ENCODE assay signal across 16 cellular contexts in the genomic region with DNA sequence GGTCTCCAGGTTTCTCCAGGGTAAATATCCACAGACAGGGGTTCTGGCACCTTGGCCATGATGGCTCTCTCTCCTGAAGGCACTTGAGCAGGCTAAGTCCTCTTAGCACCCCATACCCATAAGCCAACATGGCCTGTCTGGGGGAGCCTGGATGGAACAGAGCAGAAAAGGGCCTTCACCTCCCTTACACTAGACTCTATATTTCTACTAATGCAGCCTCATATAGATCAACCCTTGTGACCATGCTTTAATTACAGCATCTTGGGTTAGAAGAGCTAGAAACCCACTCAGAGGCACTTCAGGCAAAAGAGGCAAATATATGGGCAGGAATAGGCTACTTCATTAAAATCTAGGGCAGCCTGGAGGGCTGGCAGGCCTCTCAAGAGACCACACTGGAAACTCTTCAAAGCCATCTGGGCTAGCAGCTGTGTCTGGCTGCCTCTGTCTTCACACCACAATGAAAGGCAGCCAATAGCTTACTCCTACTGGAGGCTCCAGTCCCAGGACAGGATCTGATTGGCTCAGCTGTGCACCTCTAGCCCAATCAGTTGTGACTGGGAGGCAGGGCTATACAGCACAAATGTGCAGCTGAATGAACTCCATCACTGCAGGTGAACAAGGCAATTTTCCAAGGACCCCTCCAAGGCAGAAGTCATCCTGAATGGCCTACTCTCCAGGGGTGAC. TPM values are rescaled to one million over a fixed set of nuclear protein-coding genes. Genes with fewer than 3 reads are reported as not detected.
DNase-seq lines count a peak whose midpoint lies in the region; TF ChIP-seq lines count a peak whose summit lies in the region.
"Had no signal": no experiment of that assay in that cellular context is flagged by ENCODE, and none has a peak within 500 bp of the region (broad histone marks: within the 10 kb centered on the region; RNA-seq: fewer than 3 reads in every experiment).

No MANE protein-coding gene starts in this region.

- peaks cover 44% of the 10 kb centered on the region for H3K4me1 Mint-ChIP-seq in activated CD4-positive, alpha-beta T cell treated with anti-CD3 and anti-CD28 coated beads, Interleukin-2, amount 10 ng/mL, durations not matched to agents 7 days and 5 days

- H3K9me3 Mint-ChIP-seq in activated CD4-positive, alpha-beta T cell treated with anti-CD3 and anti-CD28 coated beads, Interleukin-2, amount 10 ng/mL, durations not matched to agents 7 days and 5 days = no peaks in the 10 kb centered on the region
- H3K9me3 Mint-ChIP-seq: activated B cell treated with CpG ODN at 0.5 μM for 24 hours; effector memory CD8-positive, alpha-beta T cell had no signal

- peaks cover 59% of the 10 kb centered on the region for H3K4me1 ChIP-seq in OCI-LY7 (ENCODE audit: insufficient read depth, low read length, poor library complexity, severe bottlenecking)

- H3K4me2 ChIP-seq in OCI-LY7 (ENCODE audit: low read length) = peak overlapping the region; percentile 97

- no TSS peak for BruUV-seq in OCI-LY7 (replicated peaks; lab: Mats Ljungman, UMichigan)

- H3K79me2 ChIP-seq in OCI-LY7 (ENCODE audit: insufficient read depth, low read depth, low read length) = peaks cover 11% of the 10 kb centered on the region; the same call in 1 of the 2 replicates

- no peak for DNase-seq in activated CD4-positive, alpha-beta T cell treated with anti-CD3 and anti-CD28 coated beads, Interleukin-2, amount 10 ng/mL, durations not matched to agents 7 days and 5 days
- no peak for DNase-seq in activated CD4-positive, alpha-beta T cell treated with anti-CD3 and anti-CD28 coated beads for 1 hour
- peak; percentile 84 for DNase-seq in NAMALWA (ENCODE audit: low spot score)
- peak; percentile 83 for DNase-seq in OCI-LY7 (ENCODE audit: low spot score)
- no peak for DNase-seq in activated CD8-positive, alpha-beta memory T cell treated with anti-CD3 and anti-CD28 coated beads for 24 hours
- no peak for DNase-seq in medulla oblongata (ENCODE audit: extremely low spot score)
- DNase-seq in epidermal melanocyte (ENCODE audit: insufficient read length, low spot score) = no peak
- DNase-seq in islet precursor cell = no peak
- DNase-seq: activated B cell treated with CpG ODN at 0.5 μM for 24 hours; activated CD8-positive, alpha-beta memory T cell treated with anti-CD3 and anti-CD28 coated beads, Interleukin-2, amount 50 U/mL, for 48 hours; activated naive CD4-positive, alpha-beta T cell treated with anti-CD3 and anti-CD28 coated beads, Interleukin-2, amount 50 U/mL, for 16 hours; Calu3; effector memory CD8-positive, alpha-beta T cell; left ventricle myocardium inferior; MG63 had no signal

- no peak for TF ChIP-seq CTCF in OCI-LY7 (conservative IDR thresholded peaks at IDR 0.05; ENCODE audit: low read length)

- peaks cover 11% of the 10 kb centered on the region for H3K36me3 Mint-ChIP-seq in activated CD4-positive, alpha-beta T cell treated with anti-CD3 and anti-CD28 coated beads, Interleukin-2, amount 10 ng/mL, durations not matched to agents 7 days and 5 days (ENCODE audit: low read depth)

- H3K27me3 Mint-ChIP-seq in activated CD4-positive, alpha-beta T cell treated with anti-CD3 and anti-CD28 coated beads, Interleukin-2, amount 10 ng/mL, durations not matched to agents 7 days and 5 days = no peaks in the 10 kb centered on the region
- H3K27me3 Mint-ChIP-seq: activated B cell treated with CpG ODN at 0.5 μM for 24 hours; effector memory CD8-positive, alpha-beta T cell had no signal

- no peaks in the 10 kb centered on the region for H3K9me3 ChIP-seq in OCI-LY7 (ENCODE audit: low read length)
- H3K9me3 ChIP-seq: left ventricle myocardium inferior, MG63, prostate gland had no signal

- no peaks in the 10 kb centered on the region for H4K20me1 ChIP-seq in OCI-LY7 (ENCODE audit: insufficient read depth, low read length)

- no peaks in the 10 kb centered on the region for H3K9me2 ChIP-seq in OCI-LY7 (ENCODE audit: insufficient read depth, low read length)

- intact Hi-C loops in OCI-LY7 (cut with micrococcal nuclease; ENCODE audit: unreplicated experiment) = no loop called here

- no peak overlapping the region for H3K4me3 ChIP-seq in OCI-LY7 (ENCODE audit: low read depth, low read length, poor library complexity, severe bottlenecking)
- H3K4me3 ChIP-seq: left ventricle myocardium inferior, MG63, prostate gland had no signal

- H3K4me3 Mint-ChIP-seq in activated CD4-positive, alpha-beta T cell treated with anti-CD3 and anti-CD28 coated beads, Interleukin-2, amount 10 ng/mL, durations not matched to agents 7 days and 5 days = no peak overlapping the region
- H3K4me3 Mint-ChIP-seq: activated B cell treated with CpG ODN at 0.5 μM for 24 hours; effector memory CD8-positive, alpha-beta T cell had no signal

- peak overlapping the region; percentile 97 for H3K27ac ChIP-seq in OCI-LY7 (ENCODE audit: low read depth, low read length, poor library complexity, severe bottlenecking)
- H3K27ac ChIP-seq: left ventricle myocardium inferior, prostate gland had no signal

- no peak overlapping the region for H2AFZ ChIP-seq in OCI-LY7 (ENCODE audit: low read length)

- POLR2A ChIA-PET in activated CD4-positive, alpha-beta T cell treated with anti-CD3 and anti-CD28 coated beads, Interleukin-2, amount 10 ng/mL, durations not matched to agents 7 days and 5 days (lab: Charles Lee) = no interaction called here
- POLR2A ChIA-PET in OCI-LY7 (lab: Charles Lee) = interaction anchor here (1.3 kb wide), 1 partner anchor 12 kb away, joined by 4 read pairs; no protein-coding TSS in a partner anchor

- peak overlapping the region; percentile 66 for H3K27ac Mint-ChIP-seq in activated CD4-positive, alpha-beta T cell treated with anti-CD3 and anti-CD28 coated beads, Interleukin-2, amount 10 ng/mL, durations not matched to agents 7 days and 5 days
- H3K27ac Mint-ChIP-seq: activated B cell treated with CpG ODN at 0.5 μM for 24 hours; effector memory CD8-positive, alpha-beta T cell had no signal

- CTCF ChIA-PET in activated CD4-positive, alpha-beta T cell treated with anti-CD3 and anti-CD28 coated beads, Interleukin-2, amount 10 ng/mL, durations not matched to agents 7 days and 5 days (lab: Charles Lee) = interaction anchor here (0.6 to 2.9 kb wide), 5 partner anchors 10 to 417 kb away, joined by 3 to 13 read pairs (median 4); no protein-coding TSS in a partner anchor
- CTCF ChIA-PET in OCI-LY7 (lab: Charles Lee; ENCODE audit: unreplicated experiment) = interaction anchor here (0.6 kb wide), 1 partner anchor 898 kb away, joined by 3 read pairs; no protein-coding TSS in a partner anchor

- peaks cover 20% of the 10 kb centered on the region; the same call in 1 of the 2 replicates for H3K36me3 ChIP-seq in OCI-LY7 (ENCODE audit: insufficient read depth, low read length)
- H3K36me3 ChIP-seq: left ventricle myocardium inferior, MG63, prostate gland had no signal

RNA-seq across cellular contexts. Expression of a gene that starts 4.7 kb away (rescaled TPM):
- 100 to 1,000 TPM; 113 to 119 TPM for total RNA-seq in activated CD4-positive, alpha-beta T cell treated with anti-CD3 and anti-CD28 coated beads, Interleukin-2, amount 10 ng/mL, durations not matched to agents 7 days and 5 days
- total RNA-seq in OCI-LY7 (2014; rRNA removed; shearing (Covaris generic)) = 82.7 and 90.2 TPM in 2 replicates
- total RNA-seq in OCI-LY7 (2022) = 108 and 150 TPM in 2 replicates

RNA-seq across cellular contexts. Expression of a gene that starts 12.8 kb away (rescaled TPM):
- 100 to 1,000 TPM in 1 of 2 experiments, 10 to 100 TPM in 1; 86.2 to 112 TPM for total RNA-seq in activated CD4-positive, alpha-beta T cell treated with anti-CD3 and anti-CD28 coated beads, Interleukin-2, amount 10 ng/mL, durations not matched to agents 7 days and 5 days
- total RNA-seq in OCI-LY7 (2014; rRNA removed; shearing (Covaris generic)) = 168 and 216 TPM in 2 replicates
- total RNA-seq in OCI-LY7 (2022) = 118 and 151 TPM in 2 replicates

RNA-seq across cellular contexts. Expression of a gene that starts 13.9 kb away (rescaled TPM):
- 100 to 1,000 TPM; 239 to 303 TPM for total RNA-seq in activated CD4-positive, alpha-beta T cell treated with anti-CD3 and anti-CD28 coated beads, Interleukin-2, amount 10 ng/mL, durations not matched to agents 7 days and 5 days
- total RNA-seq in OCI-LY7 (2014; rRNA removed; shearing (Covaris generic)) = 123 and 144 TPM in 2 replicates
- 154 and 157 TPM in 2 replicates for total RNA-seq in OCI-LY7 (2022)

RNA-seq across cellular contexts. Expression of a gene that starts 57.8 kb away (rescaled TPM):
- 10 to 100 TPM; 29.4 to 35.7 TPM for total RNA-seq in activated CD4-positive, alpha-beta T cell treated with anti-CD3 and anti-CD28 coated beads, Interleukin-2, amount 10 ng/mL, durations not matched to agents 7 days and 5 days
- total RNA-seq in OCI-LY7 (2014; rRNA removed; shearing (Covaris generic)) = 17.2 and 18.5 TPM in 2 replicates
- 44.7 and 49.0 TPM in 2 replicates for total RNA-seq in OCI-LY7 (2022)

RNA-seq across cellular contexts. Expression of a gene that starts 58.0 kb away (rescaled TPM):
- total RNA-seq in activated CD4-positive, alpha-beta T cell treated with anti-CD3 and anti-CD28 coated beads, Interleukin-2, amount 10 ng/mL, durations not matched to agents 7 days and 5 days = 10 to 100 TPM; 47.7 to 55.7 TPM
- total RNA-seq in OCI-LY7 (2014; rRNA removed; shearing (Covaris generic)) = 27.3 and 27.6 TPM in 2 replicates
- 34.2 and 44.9 TPM in 2 replicates for total RNA-seq in OCI-LY7 (2022)

Comparison
In these comparisons a context has a peak if more than half of its experiments do, and no peak if none do; other contexts are left out.
1. DNase-seq: peak in NAMALWA (single experiment) and OCI-LY7 (single experiment); none in activated CD4-positive, alpha-beta T cell treated with anti-CD3 and anti-CD28 coated beads, Interleukin-2, amount 10 ng/mL, durations not matched to agents 7 days and 5 days (single experiment), activated CD4-positive, alpha-beta T cell treated with anti-CD3 and anti-CD28 coated beads for 1 hour (single experiment), activated CD8-positive, alpha-beta memory T cell treated with anti-CD3 and anti-CD28 coated beads for 24 hours (single experiment), medulla oblongata (single experiment), epidermal melanocyte (single experiment) and islet precursor cell (single experiment).